In genomic region chr13:113449693-113450347, GRCh38 we compare ENCODE assay signal across 1 cellular context.
TF ChIP-seq lines count a peak whose summit lies in the region.

No MANE protein-coding gene starts in this region.

TF ChIP-seq in A549, 52 proteins besides CTCF, POLR2A, EP300 and RAD21:
- TF ChIP-seq E2F6 (IDR thresholded peaks at IDR 0.05; ENCODE audit: borderline replicate concordance, low read depth) (0 out of 2 replicates have a peak, but pooled peaks have one; percentile 1), CEBPB (IDR thresholded peaks at IDR 0.05) (no peak)
